11 cellular contexts compared by ENCODE assay signal in genomic region chr16:13036600-13036999, GRCh38.
A peak's percentile ranks its signal among the peaks of the same experiment; 100 is the strongest.
DNase-seq lines count a peak whose midpoint lies in the region; ATAC-seq, FAIRE-seq and TF ChIP-seq lines count a peak whose summit lies in the region.
"Had no signal": no experiment of that assay in that cellular context is flagged by ENCODE, and none has a peak within 500 bp of the region (broad histone marks: within the 10 kb centered on the region; RNA-seq: fewer than 3 reads in every experiment).

No MANE protein-coding gene starts in this region.

- no peak for TF ChIP-seq CTCF in DND-41 (IDR thresholded peaks at IDR 0.05; ENCODE audit: borderline replicate concordance, extremely low read depth, low read length, poor library complexity, severe bottlenecking)
- TF ChIP-seq CTCF in LNCaP clone FGC (IDR thresholded peaks at IDR 0.05; ENCODE audit: control insufficient read depth, extremely low read depth, insufficient read depth): no peak
- TF ChIP-seq CTCF in mesothelial cell of epicardium (IDR thresholded peaks at IDR 0.05; ENCODE audit: unreplicated experiment): no peak
- TF ChIP-seq CTCF in D721Med (IDR thresholded peaks at IDR 0.05; ENCODE audit: insufficient read depth, missing control alignments): no peak

- H3K27me3 ChIP-seq in DND-41 (ENCODE audit: insufficient read depth, low read length, poor library complexity): no peaks in the 10 kb centered on the region
- H3K27me3 ChIP-seq in effector memory CD4-positive, alpha-beta T cell (replicated peaks; ENCODE audit: control insufficient read depth, insufficient read depth, low read length, poor library complexity, severe bottlenecking): no peaks in the 10 kb centered on the region
- H3K27me3 ChIP-seq: neutrophil had no signal

- H3K4me3 ChIP-seq in DND-41 (ENCODE audit: low read depth in 1 of 2, low read length in 2 of 2) (no peak overlapping the region), LNCaP clone FGC (ENCODE audit: low read depth, low read length) (no peak overlapping the region)
- H3K4me3 ChIP-seq in effector memory CD4-positive, alpha-beta T cell (ENCODE audit: insufficient read depth, low read depth, low read length, poor library complexity, severe bottlenecking): no peak overlapping the region

- H3K27me3 Mint-ChIP-seq in mesothelial cell of epicardium (ENCODE audit: low read depth): no peaks in the 10 kb centered on the region

- H3K9me3 ChIP-seq in DND-41 (ENCODE audit: insufficient read depth, low read length, severe bottlenecking): no peaks in the 10 kb centered on the region
- no peaks in the 10 kb centered on the region for H3K9me3 ChIP-seq in effector memory CD4-positive, alpha-beta T cell (ENCODE audit: control insufficient read depth, low read length)
- H3K9me3 ChIP-seq: neutrophil had no signal

- no peaks in the 10 kb centered on the region for H3K4me1 Mint-ChIP-seq in mesothelial cell of epicardium

- no peak overlapping the region for H3K4me2 ChIP-seq in DND-41 (ENCODE audit: insufficient read depth, low read length)

- no peaks in the 10 kb centered on the region for H3K36me3 ChIP-seq in DND-41 (ENCODE audit: insufficient read depth, low read length)
- no peaks in the 10 kb centered on the region for H3K36me3 ChIP-seq in effector memory CD4-positive, alpha-beta T cell (ENCODE audit: control insufficient read depth, insufficient read depth, low read length)
- H3K36me3 ChIP-seq: neutrophil had no signal

- no peaks in the 10 kb centered on the region for H3K9me3 Mint-ChIP-seq in mesothelial cell of epicardium

- H3K4me3 Mint-ChIP-seq in mesothelial cell of epicardium: no peak overlapping the region
- H3K4me3 Mint-ChIP-seq: brain had no signal

- no peak for FAIRE-seq in D721Med (lab: Jason Lieb, UNC)

- H3K79me2 ChIP-seq in DND-41 (ENCODE audit: insufficient read depth, low read length): no peaks in the 10 kb centered on the region

- ATAC-seq in DND-41 (ENCODE audit: insufficient read depth, low read depth) (no peak), GM21360 (IDR thresholded peaks at IDR 0.05; ENCODE audit: unreplicated experiment) (no peak), HG03342 (IDR thresholded peaks at IDR 0.05; ENCODE audit: unreplicated experiment) (no peak)

- H3K9ac ChIP-seq in DND-41 (ENCODE audit: low read depth, low read length): no peak overlapping the region

- no peaks in the 10 kb centered on the region for H3K36me3 Mint-ChIP-seq in mesothelial cell of epicardium
- H3K36me3 Mint-ChIP-seq: brain had no signal

- H4K20me1 ChIP-seq in DND-41 (ENCODE audit: insufficient read depth, low read length): no peaks in the 10 kb centered on the region

- H3K27ac Mint-ChIP-seq in mesothelial cell of epicardium: no peak overlapping the region

- no peaks in the 10 kb centered on the region for H3K4me1 ChIP-seq in DND-41 (ENCODE audit: insufficient read depth, low read length)
- H3K4me1 ChIP-seq in effector memory CD4-positive, alpha-beta T cell (ENCODE audit: control insufficient read depth, insufficient read depth, low read length, poor library complexity, severe bottlenecking): no peaks in the 10 kb centered on the region

- H3K27ac ChIP-seq in DND-41 (ENCODE audit: low read length): no peak overlapping the region
- no peak overlapping the region for H3K27ac ChIP-seq in effector memory CD4-positive, alpha-beta T cell (ENCODE audit: insufficient read depth, low read length, poor library complexity, severe bottlenecking)
- H3K27ac ChIP-seq: neutrophil had no signal

- H2AFZ ChIP-seq in DND-41 (ENCODE audit: low read depth, low read length): no peak overlapping the region

- DNase-seq in DND-41 (peak; percentile 73), LNCaP clone FGC (ENCODE audit: low read depth) (peak; percentile 4), astrocyte of the hippocampus (ENCODE audit: low read depth, low spot score) (peak; percentile 73), mesothelial cell of epicardium (ENCODE audit: low spot score in 2 of 2, unreplicated experiment in 2 of 2) (peak; percentile 70 to 81), D721Med (ENCODE audit: insufficient read length, low spot score) (no peak)
- DNase-seq in effector memory CD4-positive, alpha-beta T cell: no peak
- DNase-seq: NCI-H1417 treated with DMSO at 0.1 percent for 48 hours had no signal

Comparison
In these comparisons a context has a peak if more than half of its experiments do, and no peak if none do; other contexts are left out.
1. DNase-seq: peak in DND-41 (single experiment), LNCaP clone FGC (single experiment), astrocyte of the hippocampus (single experiment) and mesothelial cell of epicardium (2 of 2); none in D721Med (single experiment) and effector memory CD4-positive, alpha-beta T cell (0 of 3).